In genomic region chr1:47175227-47175934, GRCh38 we compare ENCODE assay signal across 9 cellular contexts. TPM values are rescaled to one million over a fixed set of nuclear protein-coding genes. Genes with fewer than 3 reads are reported as not detected.
DNase-seq lines count a peak whose midpoint lies in the region; ATAC-seq and TF ChIP-seq lines count a peak whose summit lies in the region.
"Had no signal": no experiment of that assay in that cellular context is flagged by ENCODE, and none has a peak within 500 bp of the region (broad histone marks: within the 10 kb centered on the region; RNA-seq: fewer than 3 reads in every experiment).

No MANE protein-coding gene starts in this region.

- ATAC-seq in DND-41 (ENCODE audit: insufficient read depth, low read depth) (peak; percentile 62), GM21786 (IDR thresholded peaks at IDR 0.05; ENCODE audit: unreplicated experiment) (peak; percentile 39), right lobe of liver (peak; percentile 78 to 86 (median 80))
- ATAC-seq in stimulated activated effector memory CD8-positive, alpha-beta T cell treated with anti-CD3 and anti-CD28 coated beads, Interleukin-12 subunit alpha, Interleukin-12 subunit beta, amount 100 ng/mL, for 72 hours, result peak; percentile 51

- intact Hi-C loops in dorsolateral prefrontal cortex (cut with DNase I), result loop anchor here in 1 of 2 donors (5.0 to 10.0 kb wide), 2 partner anchors 431 to 552 kb away; no protein-coding TSS in a partner anchor
- intact Hi-C loops in right lobe of liver (cut with DNase I), result no loop called here

- H3K4me2 ChIP-seq in DND-41 (ENCODE audit: insufficient read depth, low read length), result no peak overlapping the region

- H3K27ac Mint-ChIP-seq in stimulated activated effector memory CD8-positive, alpha-beta T cell treated with anti-CD3 and anti-CD28 coated beads, Interleukin-12 subunit alpha, Interleukin-12 subunit beta, amount 100 ng/mL, for 72 hours, result no peak overlapping the region
- H3K27ac Mint-ChIP-seq: stimulated activated naive CD8-positive, alpha-beta T cell treated with anti-CD3 and anti-CD28 coated beads, Interleukin-15, Interleukin-2, amounts not matched to agents 100 ng/mL and 50 ng/mL, for 24 hours had no signal

- H3K4me3 ChIP-seq in DND-41 (ENCODE audit: low read depth in 1 of 2, low read length in 2 of 2) (no peak overlapping the region), WERI-Rb-1 (ENCODE audit: low read depth, low read length) (no peak overlapping the region), dorsolateral prefrontal cortex (peak overlapping the region in 7 of 59 donors; percentile 6 to 39 (median 13)), right lobe of liver (no peak overlapping the region)
- no peak overlapping the region for H3K4me3 ChIP-seq in effector memory CD4-positive, alpha-beta T cell (ENCODE audit: insufficient read depth, low read depth, low read length, poor library complexity, severe bottlenecking)

- TF ChIP-seq POLR2A in right lobe of liver (IDR thresholded peaks at IDR 0.05), result no peak

- peak; percentile 68 for DNase-seq in DND-41
- peak; percentile 92 for DNase-seq in NCI-H2029 (lab: John Stamatoyannopoulos, UW)
- peak; percentile 63 for DNase-seq in WERI-Rb-1
- peak in 7 of 10 donors; percentile 20 to 78 (median 59) for DNase-seq in dorsolateral prefrontal cortex
- no peak for DNase-seq in right lobe of liver
- DNase-seq in stimulated activated effector memory CD8-positive, alpha-beta T cell treated with anti-CD3 and anti-CD28 coated beads, Interleukin-12 subunit alpha, Interleukin-12 subunit beta, amount 100 ng/mL, for 72 hours (ENCODE audit: low spot score in 2 of 2), result peak in 1 of 2 donors; percentile 71
- no peak for DNase-seq in effector memory CD4-positive, alpha-beta T cell

- H3K4me1 ChIP-seq in DND-41 (ENCODE audit: insufficient read depth, low read length), result peaks cover 13% of the 10 kb centered on the region
- H3K4me1 ChIP-seq in right lobe of liver, result peaks cover 0 to 3% (median 0%) of the 10 kb centered on the region in 4 donors
- peaks cover 3% of the 10 kb centered on the region for H3K4me1 ChIP-seq in effector memory CD4-positive, alpha-beta T cell (ENCODE audit: control insufficient read depth, insufficient read depth, low read length, poor library complexity, severe bottlenecking)

- H3K9me3 Mint-ChIP-seq in stimulated activated effector memory CD8-positive, alpha-beta T cell treated with anti-CD3 and anti-CD28 coated beads, Interleukin-12 subunit alpha, Interleukin-12 subunit beta, amount 100 ng/mL, for 72 hours, result no peaks in the 10 kb centered on the region
- H3K9me3 Mint-ChIP-seq: stimulated activated naive CD8-positive, alpha-beta T cell treated with anti-CD3 and anti-CD28 coated beads, Interleukin-15, Interleukin-2, amounts not matched to agents 100 ng/mL and 50 ng/mL, for 24 hours had no signal

- H3K36me3 ChIP-seq in DND-41 (ENCODE audit: insufficient read depth, low read length) (no peaks in the 10 kb centered on the region), WERI-Rb-1 (no peaks in the 10 kb centered on the region), right lobe of liver (no peaks in the 10 kb centered on the region)
- H3K36me3 ChIP-seq in effector memory CD4-positive, alpha-beta T cell (ENCODE audit: control insufficient read depth, insufficient read depth, low read length), result no peaks in the 10 kb centered on the region

- H3K79me2 ChIP-seq in DND-41 (ENCODE audit: insufficient read depth, low read length), result no peaks in the 10 kb centered on the region

- H3K4me1 Mint-ChIP-seq in stimulated activated effector memory CD8-positive, alpha-beta T cell treated with anti-CD3 and anti-CD28 coated beads, Interleukin-12 subunit alpha, Interleukin-12 subunit beta, amount 100 ng/mL, for 72 hours, result peaks cover 25% of the 10 kb centered on the region

- no peak overlapping the region for H2AFZ ChIP-seq in DND-41 (ENCODE audit: low read depth, low read length)

- TF ChIP-seq CTCF in DND-41 (IDR thresholded peaks at IDR 0.05; ENCODE audit: borderline replicate concordance, extremely low read depth, low read length, poor library complexity, severe bottlenecking) (peak; percentile 99), WERI-Rb-1 (IDR thresholded peaks at IDR 0.05; ENCODE audit: low read depth, low read length) (peak; percentile 99), dorsolateral prefrontal cortex (IDR thresholded peaks at IDR 0.05 in 54 of 56, conservative IDR thresholded peaks at IDR 0.05 in 2 of 56; ENCODE audit: low read depth in 1 of 56, partially characterized antibody in 56 of 56) (peak; percentile 82 to 99 (median 94)), right lobe of liver (IDR thresholded peaks at IDR 0.05) (peak; percentile 94 to 97 (median 96))

- H3K27ac ChIP-seq in DND-41 (ENCODE audit: low read length) (no peak overlapping the region), WERI-Rb-1 (no peak overlapping the region), dorsolateral prefrontal cortex (peak overlapping the region in 1 of 59 donors; percentile 44), right lobe of liver (no peak overlapping the region)
- no peak overlapping the region for H3K27ac ChIP-seq in effector memory CD4-positive, alpha-beta T cell (ENCODE audit: insufficient read depth, low read length, poor library complexity, severe bottlenecking)

- H3K36me3 Mint-ChIP-seq in stimulated activated effector memory CD8-positive, alpha-beta T cell treated with anti-CD3 and anti-CD28 coated beads, Interleukin-12 subunit alpha, Interleukin-12 subunit beta, amount 100 ng/mL, for 72 hours, result no peaks in the 10 kb centered on the region

- 10% methylated on average over 11 of the region's 11 CpGs for WGBS in right lobe of liver (ENCODE audit: insufficient coverage, low coverage, low lambda C conversion rate, missing lambda C conversion rate)

- H4K20me1 ChIP-seq in DND-41 (ENCODE audit: insufficient read depth, low read length), result no peaks in the 10 kb centered on the region

- no peak overlapping the region for H3K9ac ChIP-seq in DND-41 (ENCODE audit: low read depth, low read length)

- no peaks in the 10 kb centered on the region for H3K27me3 ChIP-seq in DND-41 (ENCODE audit: insufficient read depth, low read length, poor library complexity)
- H3K27me3 ChIP-seq in WERI-Rb-1 (ENCODE audit: insufficient read depth, low read depth, severe bottlenecking), result peaks cover 8% of the 10 kb centered on the region
- H3K27me3 ChIP-seq in dorsolateral prefrontal cortex, result peaks cover 0 to 6% (median 0%) of the 10 kb centered on the region in 45 donors
- no peaks in the 10 kb centered on the region for H3K27me3 ChIP-seq in right lobe of liver
- peaks cover 3% of the 10 kb centered on the region for H3K27me3 ChIP-seq in effector memory CD4-positive, alpha-beta T cell (replicated peaks; ENCODE audit: control insufficient read depth, insufficient read depth, low read length, poor library complexity, severe bottlenecking)

- no peak overlapping the region for H3K4me3 Mint-ChIP-seq in stimulated activated effector memory CD8-positive, alpha-beta T cell treated with anti-CD3 and anti-CD28 coated beads, Interleukin-12 subunit alpha, Interleukin-12 subunit beta, amount 100 ng/mL, for 72 hours
- H3K4me3 Mint-ChIP-seq: stimulated activated naive CD8-positive, alpha-beta T cell treated with anti-CD3 and anti-CD28 coated beads, Interleukin-15, Interleukin-2, amounts not matched to agents 100 ng/mL and 50 ng/mL, for 24 hours had no signal

- no peaks in the 10 kb centered on the region for H3K9me3 ChIP-seq in DND-41 (ENCODE audit: insufficient read depth, low read length, severe bottlenecking)
- H3K9me3 ChIP-seq in WERI-Rb-1 (ENCODE audit: severe bottlenecking), result peaks cover 3% of the 10 kb centered on the region
- H3K9me3 ChIP-seq in right lobe of liver, result no peaks in the 10 kb centered on the region
- H3K9me3 ChIP-seq in effector memory CD4-positive, alpha-beta T cell (ENCODE audit: control insufficient read depth, low read length), result no peaks in the 10 kb centered on the region

RNA-seq across cellular contexts. Expression of gene PDZK1IP1, which starts 14.5 kb away (rescaled TPM):
- total RNA-seq in dorsolateral prefrontal cortex, result 1 to 10 TPM in 9 of 120 experiments, under 1 TPM in 11, not detected in 100; 0.60 to 2.1 (median 0.99) TPM
- total RNA-seq in right lobe of liver, result 10 to 100 TPM in 2 of 6 experiments, 1 to 10 TPM in 2, under 1 TPM in 2; 0.24 to 44.3 (median 5.4) TPM

RNA-seq across cellular contexts. Expression of gene CYP4A22, which starts 38.1 kb away (rescaled TPM):
- total RNA-seq in dorsolateral prefrontal cortex (1 to 10 TPM in 9 of 120 experiments, under 1 TPM in 93, not detected in 18; 0.18 to 1.3 (median 0.47) TPM), right lobe of liver (100 to 1,000 TPM in 1 of 6 experiments, 10 to 100 TPM in 5; 17.2 to 159 (median 48.9) TPM)

RNA-seq across cellular contexts. Expression of gene TAL1, which starts 56.6 kb away (rescaled TPM):
- total RNA-seq in dorsolateral prefrontal cortex (10 to 100 TPM in 7 of 120 experiments, 1 to 10 TPM in 113; 1.4 to 13.7 (median 5.1) TPM), right lobe of liver (1 to 10 TPM in 4 of 6 experiments, under 1 TPM in 2; 0.43 to 4.5 (median 1.8) TPM)

Comparison
In these comparisons a context has a peak if more than half of its experiments do, and no peak if none do; other contexts are left out.
1. DNase-seq: peak in DND-41 (single experiment), NCI-H2029 (single experiment), WERI-Rb-1 (single experiment) and dorsolateral prefrontal cortex (7 of 10); none in right lobe of liver (0 of 3) and effector memory CD4-positive, alpha-beta T cell (0 of 3).
2. RNA of gene CYP4A22, which starts 38.1 kb away (total RNA-seq): 17.2 to 159 TPM in right lobe of liver; 0.18 to 1.3 TPM in dorsolateral prefrontal cortex; every median in the first group is over 4 times any median in the second.
3. Peak in every context shown above with its lines, with median percentiles within 50 percentile points of each other: ATAC-seq and CTCF ChIP-seq.